ENCODE assay signal across 11 cellular contexts in the genomic region with DNA sequence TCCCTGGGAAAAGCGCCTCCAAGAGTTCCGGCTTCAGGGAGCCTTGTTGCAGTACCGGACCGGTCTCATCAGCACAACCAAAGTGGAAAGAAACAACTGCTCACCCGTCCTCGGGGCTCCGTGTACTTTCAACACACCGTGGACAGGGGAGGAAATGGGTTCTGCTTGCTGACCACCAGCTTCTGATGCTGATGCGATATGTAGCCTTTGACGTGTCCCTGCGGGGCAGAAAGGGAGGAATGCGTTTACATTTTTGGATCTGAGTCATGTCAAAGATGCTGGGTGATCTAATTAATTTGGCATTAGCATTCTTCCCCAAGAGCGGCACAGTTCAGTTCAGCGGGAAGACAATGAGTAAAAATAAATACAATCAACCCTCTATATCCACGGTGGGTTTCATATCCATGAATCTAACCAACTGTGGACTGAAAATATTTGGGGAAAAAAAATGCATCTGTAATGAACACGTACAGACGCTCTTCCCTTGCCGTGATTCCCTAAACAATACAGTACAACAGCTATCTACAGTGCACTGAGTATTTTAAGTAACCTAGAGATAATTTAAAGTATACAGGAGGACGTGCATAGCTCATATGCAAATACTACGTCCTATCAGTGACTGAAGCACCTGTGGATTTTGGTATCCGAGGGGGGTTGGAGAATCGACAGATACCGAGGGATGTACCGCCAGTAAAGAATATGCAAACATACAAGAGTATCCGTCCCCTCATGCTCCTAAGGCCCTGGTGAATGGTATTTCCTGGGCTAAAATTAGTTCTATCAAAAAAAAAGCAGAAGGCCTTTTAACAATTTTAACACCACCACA. TPM values are rescaled to one million over a fixed set of nuclear protein-coding genes. Genes with fewer than 3 reads are reported as not detected.
A peak's percentile ranks its signal among the peaks of the same experiment; 100 is the strongest.
DNase-seq lines count a peak whose midpoint lies in the region; ATAC-seq, FAIRE-seq and TF ChIP-seq lines count a peak whose summit lies in the region.
"Had no signal": no experiment of that assay in that cellular context is flagged by ENCODE, and none has a peak within 500 bp of the region (broad histone marks: within the 10 kb centered on the region; RNA-seq: fewer than 3 reads in every experiment).

No MANE protein-coding gene starts in this region.

- H3K79me2 ChIP-seq in astrocyte (ENCODE audit: insufficient read depth, low read length): no peaks in the 10 kb centered on the region

- DNase-seq in AG08395 (ENCODE audit: low spot score): peak; percentile 79
- DNase-seq in HCEC 1CT: peak; percentile 97
- DNase-seq in astrocyte (ENCODE audit: low read depth): peak; percentile 97
- DNase-seq in hepatic stellate cell (ENCODE audit: low spot score): peak; percentile 95
- DNase-seq in NCI-H1105 (lab: John Stamatoyannopoulos, UW): no peak
- no peak for DNase-seq in Kasumi-1 (lab: John Stamatoyannopoulos, UW)
- DNase-seq in NOMO-1 (lab: John Stamatoyannopoulos, UW; ENCODE audit: unreplicated experiment in 2 of 2): no peak
- DNase-seq: activated naive CD8-positive, alpha-beta T cell treated with anti-CD3 and anti-CD28 coated beads, Interleukin-2, amount 50 U/mL, for 24 hours had no signal

- peaks cover 35% of the 10 kb centered on the region for H3K4me1 Mint-ChIP-seq in astrocyte (ENCODE audit: low read depth, unreplicated experiment)

- H3K4me3 ChIP-seq in astrocyte (ENCODE audit: insufficient read depth, low read depth, low read length): peak overlapping the region; percentile 46
- H3K4me3 ChIP-seq: thoracic aorta had no signal

- H4K20me1 ChIP-seq in astrocyte (ENCODE audit: insufficient read depth, low read length): no peaks in the 10 kb centered on the region

- H3K36me3 ChIP-seq in astrocyte (ENCODE audit: insufficient read depth, low read length): peaks cover 27% of the 10 kb centered on the region

- TF ChIP-seq CTCF in astrocyte (IDR thresholded peaks at IDR 0.05; ENCODE audit: insufficient read depth, low read depth, low read length): no peak

- no peaks in the 10 kb centered on the region for H3K9me3 Mint-ChIP-seq in astrocyte (ENCODE audit: unreplicated experiment)
- H3K9me3 Mint-ChIP-seq: activated naive CD8-positive, alpha-beta T cell treated with anti-CD3 and anti-CD28 coated beads, Interleukin-2, amount 50 U/mL, for 24 hours had no signal

- H3K27me3 ChIP-seq in astrocyte (ENCODE audit: insufficient read depth, low read length): no peaks in the 10 kb centered on the region

- peak; percentile 99 for FAIRE-seq in astrocyte (lab: Jason Lieb, UNC)

- no peaks in the 10 kb centered on the region for H3K27me3 Mint-ChIP-seq in astrocyte (ENCODE audit: low read depth, unreplicated experiment)
- H3K27me3 Mint-ChIP-seq: activated naive CD8-positive, alpha-beta T cell treated with anti-CD3 and anti-CD28 coated beads, Interleukin-2, amount 50 U/mL, for 24 hours had no signal

- H3K9ac ChIP-seq in astrocyte (ENCODE audit: low read length): peak overlapping the region; percentile 82

- peak overlapping the region; percentile 79 for H3K4me2 ChIP-seq in astrocyte (ENCODE audit: low read length)

- no peak for ATAC-seq in GM18867 (IDR thresholded peaks at IDR 0.05; ENCODE audit: unreplicated experiment)
- ATAC-seq: activated CD4-positive, CD25-positive, alpha-beta regulatory T cell treated with anti-CD3 and anti-CD28 coated beads, Interleukin-2, amount 50 U/mL, for 24 hours; activated naive CD8-positive, alpha-beta T cell treated with anti-CD3 and anti-CD28 coated beads, Interleukin-2, amount 50 U/mL, for 24 hours had no signal

- H3K27ac ChIP-seq in astrocyte (ENCODE audit: low read depth, low read length): peak overlapping the region; percentile 93
- H3K27ac ChIP-seq: thoracic aorta had no signal

- H2AFZ ChIP-seq in astrocyte (ENCODE audit: low read depth, low read length): no peak overlapping the region

- peaks cover 23% of the 10 kb centered on the region for H3K4me1 ChIP-seq in astrocyte (ENCODE audit: insufficient read depth, low read length)

- peak overlapping the region; percentile 79 for H3K27ac Mint-ChIP-seq in astrocyte (ENCODE audit: unreplicated experiment)
- H3K27ac Mint-ChIP-seq: activated naive CD8-positive, alpha-beta T cell treated with anti-CD3 and anti-CD28 coated beads, Interleukin-2, amount 50 U/mL, for 24 hours had no signal

- H3K36me3 Mint-ChIP-seq in astrocyte (ENCODE audit: low read depth, unreplicated experiment): peaks cover 27% of the 10 kb centered on the region

- no peaks in the 10 kb centered on the region for H3K9me3 ChIP-seq in astrocyte (ENCODE audit: insufficient read depth, low read depth, low read length)
- H3K9me3 ChIP-seq: thoracic aorta had no signal

- peak overlapping the region; percentile 2 for H3K4me3 Mint-ChIP-seq in astrocyte (ENCODE audit: unreplicated experiment)
- H3K4me3 Mint-ChIP-seq: activated naive CD8-positive, alpha-beta T cell treated with anti-CD3 and anti-CD28 coated beads, Interleukin-2, amount 50 U/mL, for 24 hours had no signal

RNA-seq across cellular contexts. Expression of a gene that starts 19.8 kb away (rescaled TPM):
- not detected in 2 replicates for total RNA-seq in astrocyte
- total RNA-seq: thoracic aorta had no signal

RNA-seq across cellular contexts. Expression of a gene that starts 30.2 kb away (rescaled TPM):
- 29.6 and 31.5 TPM in 2 replicates for total RNA-seq in astrocyte

RNA-seq across cellular contexts. Expression of a gene that starts 31.1 kb away (rescaled TPM):
- 71.3 and 81.3 TPM in 2 replicates for total RNA-seq in astrocyte

RNA-seq across cellular contexts. Expression of a gene that starts 55.7 kb away (rescaled TPM):
- total RNA-seq in astrocyte: 0.45 TPM in 1 of 2 replicates, not detected in the other

Comparison
In these comparisons a context has a peak if more than half of its experiments do, and no peak if none do; other contexts are left out.
1. DNase-seq: peak in AG08395 (single experiment), HCEC 1CT (single experiment), astrocyte (single experiment) and hepatic stellate cell (single experiment); none in NCI-H1105 (single experiment), Kasumi-1 (0 of 2) and NOMO-1 (0 of 2).